In the genomic region with DNA sequence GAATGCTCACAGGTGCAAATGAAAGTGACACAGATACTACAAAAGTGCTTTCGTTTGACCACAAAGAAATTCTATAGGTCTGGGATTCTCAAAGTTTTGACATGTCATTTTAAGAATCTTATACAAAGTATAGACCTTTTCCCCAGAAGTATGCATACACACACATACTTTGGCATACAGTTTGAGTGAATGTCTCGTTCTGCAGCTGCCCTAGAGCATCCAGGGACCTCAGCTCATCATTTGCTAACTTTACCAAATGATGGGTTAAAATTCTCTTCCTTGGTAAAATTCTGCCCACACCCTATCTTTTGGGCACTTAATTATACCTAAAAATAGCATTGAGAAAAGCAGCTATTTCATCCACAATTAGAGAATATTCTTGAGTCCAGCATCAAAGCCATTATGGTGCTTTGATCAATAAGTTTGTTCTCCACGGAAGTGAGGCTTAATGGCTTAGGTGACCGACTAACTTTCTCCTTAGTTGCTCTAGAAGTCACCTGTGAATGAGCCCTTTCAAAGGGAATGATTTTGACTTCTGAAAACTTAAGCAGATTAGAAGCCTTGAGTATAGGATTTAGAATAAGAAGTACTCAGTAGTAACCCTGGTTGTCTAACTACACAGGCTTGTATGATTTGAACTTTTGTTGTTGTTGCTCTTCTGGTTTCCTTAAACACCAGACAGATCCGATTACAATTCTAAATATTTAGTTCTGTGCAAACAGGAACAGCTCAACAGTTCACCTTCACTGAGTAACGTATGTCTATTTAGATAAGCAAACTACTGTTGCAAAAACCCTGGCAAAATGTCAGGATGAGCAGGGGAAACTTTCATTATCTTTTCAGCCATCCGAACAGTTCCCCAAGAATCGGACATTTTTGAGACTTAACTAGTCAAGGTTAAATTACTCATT, we compare ENCODE assay signal across 1 cellular context.
TF ChIP-seq lines count a peak whose summit lies in the region.

No MANE protein-coding gene starts in this region.

TF ChIP-seq in HepG2, 621 proteins besides CTCF, POLR2A, EP300 and RAD21 (continued from another document and continues in another):
- TF ChIP-seq ZXDC (CRISPR knock-in tag; IDR thresholded peaks at IDR 0.05) = no peak
- TF ChIP-seq, protein P1, sequence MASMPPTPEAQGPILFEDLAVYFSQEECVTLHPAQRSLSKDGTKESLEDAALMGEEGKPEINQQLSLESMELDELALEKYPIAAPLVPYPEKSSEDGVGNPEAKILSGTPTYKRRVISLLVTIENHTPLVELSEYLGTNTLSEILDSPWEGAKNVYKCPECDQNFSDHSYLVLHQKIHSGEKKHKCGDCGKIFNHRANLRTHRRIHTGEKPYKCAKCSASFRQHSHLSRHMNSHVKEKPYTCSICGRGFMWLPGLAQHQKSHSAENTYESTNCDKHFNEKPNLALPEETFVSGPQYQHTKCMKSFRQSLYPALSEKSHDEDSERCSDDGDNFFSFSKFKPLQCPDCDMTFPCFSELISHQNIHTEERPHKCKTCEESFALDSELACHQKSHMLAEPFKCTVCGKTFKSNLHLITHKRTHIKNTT (CRISPR knock-in tag; IDR thresholded peaks at IDR 0.05) = no peak
- TF ChIP-seq KDM5B (CRISPR knock-in tag; IDR thresholded peaks at IDR 0.05; ENCODE audit: borderline replicate concordance) = no peak
- peak; percentile 55; the same call in 1 of the 2 replicates for TF ChIP-seq RCOR2 (CRISPR knock-in tag; IDR thresholded peaks at IDR 0.05)
- peak; percentile 73 for TF ChIP-seq RARA (CRISPR knock-in tag; IDR thresholded peaks at IDR 0.05)
- no peak for TF ChIP-seq ZNF263 (CRISPR knock-in tag; IDR thresholded peaks at IDR 0.05)
- no peak for TF ChIP-seq REL (CRISPR knock-in tag; conservative IDR thresholded peaks at IDR 0.05)
- no peak for TF ChIP-seq IRX3 (CRISPR knock-in tag; IDR thresholded peaks at IDR 0.05; ENCODE audit: borderline replicate concordance, low read depth)
- peak; percentile 77; the same call in 1 of the 2 replicates for TF ChIP-seq FOXK1 (CRISPR knock-in tag; IDR thresholded peaks at IDR 0.05; ENCODE audit: borderline replicate concordance, low read depth)
- TF ChIP-seq, protein P2, sequence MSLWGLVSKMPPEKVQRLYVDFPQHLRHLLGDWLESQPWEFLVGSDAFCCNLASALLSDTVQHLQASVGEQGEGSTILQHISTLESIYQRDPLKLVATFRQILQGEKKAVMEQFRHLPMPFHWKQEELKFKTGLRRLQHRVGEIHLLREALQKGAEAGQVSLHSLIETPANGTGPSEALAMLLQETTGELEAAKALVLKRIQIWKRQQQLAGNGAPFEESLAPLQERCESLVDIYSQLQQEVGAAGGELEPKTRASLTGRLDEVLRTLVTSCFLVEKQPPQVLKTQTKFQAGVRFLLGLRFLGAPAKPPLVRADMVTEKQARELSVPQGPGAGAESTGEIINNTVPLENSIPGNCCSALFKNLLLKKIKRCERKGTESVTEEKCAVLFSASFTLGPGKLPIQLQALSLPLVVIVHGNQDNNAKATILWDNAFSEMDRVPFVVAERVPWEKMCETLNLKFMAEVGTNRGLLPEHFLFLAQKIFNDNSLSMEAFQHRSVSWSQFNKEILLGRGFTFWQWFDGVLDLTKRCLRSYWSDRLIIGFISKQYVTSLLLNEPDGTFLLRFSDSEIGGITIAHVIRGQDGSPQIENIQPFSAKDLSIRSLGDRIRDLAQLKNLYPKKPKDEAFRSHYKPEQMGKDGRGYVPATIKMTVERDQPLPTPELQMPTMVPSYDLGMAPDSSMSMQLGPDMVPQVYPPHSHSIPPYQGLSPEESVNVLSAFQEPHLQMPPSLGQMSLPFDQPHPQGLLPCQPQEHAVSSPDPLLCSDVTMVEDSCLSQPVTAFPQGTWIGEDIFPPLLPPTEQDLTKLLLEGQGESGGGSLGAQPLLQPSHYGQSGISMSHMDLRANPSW (CRISPR knock-in tag; IDR thresholded peaks at IDR 0.05; ENCODE audit: borderline replicate concordance) = 0 out of 2 replicates have a peak, but pooled peaks have one; percentile 51
- TF ChIP-seq SSRP1 (CRISPR knock-in tag; IDR thresholded peaks at IDR 0.05) = no peak
- peak; percentile 98 for TF ChIP-seq SIX4 (CRISPR knock-in tag; IDR thresholded peaks at IDR 0.05)
- peak; percentile 29; the same call in 1 of the 2 replicates for TF ChIP-seq ZMYM4 (CRISPR knock-in tag; IDR thresholded peaks at IDR 0.05)
- no peak for TF ChIP-seq ZNF615 (CRISPR knock-in tag; IDR thresholded peaks at IDR 0.05; ENCODE audit: borderline replicate concordance)
- no peak for TF ChIP-seq PHF20 (CRISPR knock-in tag; IDR thresholded peaks at IDR 0.05)
- TF ChIP-seq NCOA5 (CRISPR knock-in tag; IDR thresholded peaks at IDR 0.05) = no peak
- TF ChIP-seq, protein P3, sequence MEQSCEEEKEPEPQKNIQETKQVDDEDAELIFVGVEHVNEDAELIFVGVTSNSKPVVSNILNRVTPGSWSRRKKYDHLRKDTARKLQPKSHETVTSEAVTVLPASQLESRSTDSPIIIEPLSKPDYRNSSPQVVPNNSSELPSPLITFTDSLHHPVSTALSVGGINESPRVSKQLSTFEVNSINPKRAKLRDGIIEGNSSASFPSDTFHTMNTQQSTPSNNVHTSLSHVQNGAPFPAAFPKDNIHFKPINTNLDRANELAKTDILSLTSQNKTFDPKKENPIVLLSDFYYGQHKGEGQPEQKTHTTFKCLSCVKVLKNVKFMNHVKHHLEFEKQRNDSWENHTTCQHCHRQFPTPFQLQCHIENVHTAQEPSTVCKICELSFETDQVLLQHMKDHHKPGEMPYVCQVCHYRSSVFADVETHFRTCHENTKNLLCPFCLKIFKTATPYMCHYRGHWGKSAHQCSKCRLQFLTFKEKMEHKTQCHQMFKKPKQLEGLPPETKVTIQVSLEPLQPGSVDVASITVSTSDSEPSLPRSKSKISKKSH (CRISPR knock-in tag; IDR thresholded peaks at IDR 0.05; ENCODE audit: borderline replicate concordance) = no peak
- no peak for TF ChIP-seq NFAT5 (CRISPR knock-in tag; IDR thresholded peaks at IDR 0.05)
- TF ChIP-seq, protein P4, sequence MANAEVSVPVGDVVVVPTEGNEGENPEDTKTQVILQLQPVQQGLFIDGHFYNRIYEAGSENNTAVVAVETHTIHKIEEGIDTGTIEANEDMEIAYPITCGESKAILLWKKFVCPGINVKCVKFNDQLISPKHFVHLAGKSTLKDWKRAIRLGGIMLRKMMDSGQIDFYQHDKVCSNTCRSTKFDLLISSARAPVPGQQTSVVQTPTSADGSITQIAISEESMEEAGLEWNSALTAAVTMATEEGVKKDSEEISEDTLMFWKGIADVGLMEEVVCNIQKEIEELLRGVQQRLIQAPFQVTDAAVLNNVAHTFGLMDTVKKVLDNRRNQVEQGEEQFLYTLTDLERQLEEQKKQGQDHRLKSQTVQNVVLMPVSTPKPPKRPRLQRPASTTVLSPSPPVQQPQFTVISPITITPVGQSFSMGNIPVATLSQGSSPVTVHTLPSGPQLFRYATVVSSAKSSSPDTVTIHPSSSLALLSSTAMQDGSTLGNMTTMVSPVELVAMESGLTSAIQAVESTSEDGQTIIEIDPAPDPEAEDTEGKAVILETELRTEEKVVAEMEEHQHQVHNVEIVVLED (CRISPR knock-in tag; IDR thresholded peaks at IDR 0.05; ENCODE audit: borderline replicate concordance) = no peak; the same call in 1 of the 2 replicates
- TF ChIP-seq TBX2 (CRISPR knock-in tag; IDR thresholded peaks at IDR 0.05; ENCODE audit: borderline replicate concordance) = peak; percentile 51; the same call in 1 of the 2 replicates
- no peak for TF ChIP-seq ZBTB42 (CRISPR knock-in tag; IDR thresholded peaks at IDR 0.05)
- no peak for TF ChIP-seq ADNP (CRISPR knock-in tag; IDR thresholded peaks at IDR 0.05)
- TF ChIP-seq ZNF761 (CRISPR knock-in tag; conservative IDR thresholded peaks at IDR 0.05) = no peak
- 0 out of 2 replicates have a peak, but pooled peaks have one; percentile 19 for TF ChIP-seq PATZ1 (CRISPR knock-in tag; IDR thresholded peaks at IDR 0.05)
- no peak for TF ChIP-seq RXRA (CRISPR knock-in tag; IDR thresholded peaks at IDR 0.05)
- no peak for TF ChIP-seq MTF2 (CRISPR knock-in tag; IDR thresholded peaks at IDR 0.05; ENCODE audit: borderline replicate concordance)
- no peak for TF ChIP-seq ZNF160 (CRISPR knock-in tag; IDR thresholded peaks at IDR 0.05)
- no peak for TF ChIP-seq ZNF451 (CRISPR knock-in tag; IDR thresholded peaks at IDR 0.05)
- TF ChIP-seq ZNF703 (CRISPR knock-in tag; IDR thresholded peaks at IDR 0.05; ENCODE audit: borderline replicate concordance) = no peak
- no peak for TF ChIP-seq TIGD3 (CRISPR knock-in tag; IDR thresholded peaks at IDR 0.05; ENCODE audit: borderline replicate concordance)
- TF ChIP-seq PRPF4 (IDR thresholded peaks at IDR 0.05; ENCODE audit: low read depth, low read length, poor library complexity, severe bottlenecking) = no peak
- TF ChIP-seq BRCA1 (CRISPR knock-in tag; IDR thresholded peaks at IDR 0.05) = no peak
- 0 out of 2 replicates have a peak, but pooled peaks have one; percentile 54 for TF ChIP-seq IKZF5 (CRISPR knock-in tag; IDR thresholded peaks at IDR 0.05)
- TF ChIP-seq FOXA1 (IDR thresholded peaks at IDR 0.05) = peak; percentile 71
- peak; percentile 83 for TF ChIP-seq FOXA1 (CRISPR knock-in tag; IDR thresholded peaks at IDR 0.05)
